In the genomic region with DNA sequence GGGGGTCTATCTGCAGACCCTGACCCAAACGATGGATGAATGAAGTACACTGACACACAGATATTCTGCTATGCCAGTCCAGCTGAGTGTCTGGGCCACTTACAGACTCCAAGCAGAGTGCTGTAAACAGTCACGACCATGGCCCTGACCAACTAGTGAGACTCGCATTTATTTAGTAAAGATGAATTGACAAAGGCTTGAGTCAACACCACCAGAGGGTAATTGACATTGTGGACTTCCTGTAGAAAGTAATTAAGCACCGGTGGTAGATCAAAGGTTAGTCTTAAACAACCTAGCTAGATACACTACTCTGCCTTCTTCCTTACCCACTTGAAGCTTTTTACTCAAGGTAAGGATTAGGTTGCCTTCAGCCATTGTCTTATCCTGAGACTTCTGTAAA, we compare ENCODE assay signal across 1 cellular context.
TF ChIP-seq lines count a peak whose summit lies in the region.

No MANE protein-coding gene starts in this region.

TF ChIP-seq in HepG2, 621 proteins besides CTCF, POLR2A, EP300 and RAD21 (continued from another document and continues in another):
- TF ChIP-seq PBX2 (CRISPR knock-in tag; IDR thresholded peaks at IDR 0.05) (no peak), FOSL2 (CRISPR knock-in tag; IDR thresholded peaks at IDR 0.05) (peak; percentile 56), ZNF451 (CRISPR knock-in tag; IDR thresholded peaks at IDR 0.05) (no peak), TEAD2 (CRISPR knock-in tag; IDR thresholded peaks at IDR 0.05) (no peak), CBX5 (CRISPR knock-in tag; IDR thresholded peaks at IDR 0.05; ENCODE audit: borderline replicate concordance) (no peak), NFRKB (IDR thresholded peaks at IDR 0.05) (no peak), HIVEP1 (CRISPR knock-in tag; IDR thresholded peaks at IDR 0.05) (no peak), TSC22D2 (CRISPR knock-in tag; IDR thresholded peaks at IDR 0.05; ENCODE audit: borderline replicate concordance) (no peak), GMEB2 (CRISPR knock-in tag; IDR thresholded peaks at IDR 0.05; ENCODE audit: low read depth) (no peak), ZNF564 (CRISPR knock-in tag; IDR thresholded peaks at IDR 0.05) (no peak), BRCA1 (CRISPR knock-in tag; IDR thresholded peaks at IDR 0.05) (no peak), MAFF (IDR thresholded peaks at IDR 0.05; ENCODE audit: low read depth, low read length) (no peak), PPARG (CRISPR knock-in tag; conservative IDR thresholded peaks at IDR 0.05) (peak; percentile 80), ZSCAN22 (CRISPR knock-in tag; IDR thresholded peaks at IDR 0.05) (no peak), ZNF567 (CRISPR knock-in tag; IDR thresholded peaks at IDR 0.05; ENCODE audit: borderline replicate concordance) (no peak), TBL1XR1 (IDR thresholded peaks at IDR 0.05; ENCODE audit: borderline replicate concordance, low read length, partially characterized antibody) (no peak), ZFP1 (CRISPR knock-in tag; IDR thresholded peaks at IDR 0.05) (peak; percentile 37; the same call in 1 of the 2 replicates), HOXA9 (CRISPR knock-in tag; IDR thresholded peaks at IDR 0.05; ENCODE audit: borderline replicate concordance) (no peak), CHD4 (IDR thresholded peaks at IDR 0.05; ENCODE audit: borderline replicate concordance, low read length) (no peak), KMT2A (CRISPR knock-in tag; IDR thresholded peaks at IDR 0.05) (no peak), HMG20A (CRISPR knock-in tag; IDR thresholded peaks at IDR 0.05; ENCODE audit: borderline replicate concordance) (peak; percentile 60; the same call in 1 of the 2 replicates), ZNF331 (CRISPR knock-in tag; IDR thresholded peaks at IDR 0.05) (peak; percentile 35; the same call in 1 of the 2 replicates), ZNF629 (CRISPR knock-in tag; conservative IDR thresholded peaks at IDR 0.05) (no peak), SNAPC2 (CRISPR knock-in tag; IDR thresholded peaks at IDR 0.05) (no peak), ZNF230 (CRISPR knock-in tag; IDR thresholded peaks at IDR 0.05) (no peak), HHEX (CRISPR knock-in tag; IDR thresholded peaks at IDR 0.05) (peak; percentile 55; the same call in 1 of the 2 replicates), ZNF510 (CRISPR knock-in tag; IDR thresholded peaks at IDR 0.05; ENCODE audit: low read depth) (no peak), TAF15 (IDR thresholded peaks at IDR 0.05; ENCODE audit: low read depth, low read length, poor library complexity, severe bottlenecking) (no peak), KLF11 (CRISPR knock-in tag; IDR thresholded peaks at IDR 0.05) (no peak), HOXA3 (CRISPR knock-in tag; IDR thresholded peaks at IDR 0.05) (no peak), ZNF431 (CRISPR knock-in tag; IDR thresholded peaks at IDR 0.05; ENCODE audit: borderline replicate concordance, low read depth) (no peak), MIXL1 (CRISPR knock-in tag; IDR thresholded peaks at IDR 0.05) (peak; percentile 69; the same call in 1 of the 2 replicates), ZNF362 (CRISPR knock-in tag; IDR thresholded peaks at IDR 0.05; ENCODE audit: borderline replicate concordance) (no peak), ZNF101 (CRISPR knock-in tag; IDR thresholded peaks at IDR 0.05; ENCODE audit: borderline replicate concordance, low read depth) (no peak), HNF4A (CRISPR knock-in tag; IDR thresholded peaks at IDR 0.05) (peak; percentile 32; the same call in 1 of the 2 replicates), ZNF354B (CRISPR knock-in tag; IDR thresholded peaks at IDR 0.05) (no peak), ZNF543 (CRISPR knock-in tag; IDR thresholded peaks at IDR 0.05) (no peak), RFX5 (IDR thresholded peaks at IDR 0.05; ENCODE audit: low read depth, low read length) (no peak), ZNF138 (CRISPR knock-in tag; IDR thresholded peaks at IDR 0.05; ENCODE audit: low read depth) (no peak), ZNF343 (CRISPR knock-in tag; IDR thresholded peaks at IDR 0.05) (no peak), MBNL3 (CRISPR knock-in tag; conservative IDR thresholded peaks at IDR 0.05) (no peak), ATM (IDR thresholded peaks at IDR 0.05; ENCODE audit: borderline replicate concordance) (no peak)
- TF ChIP-seq, protein P1, sequence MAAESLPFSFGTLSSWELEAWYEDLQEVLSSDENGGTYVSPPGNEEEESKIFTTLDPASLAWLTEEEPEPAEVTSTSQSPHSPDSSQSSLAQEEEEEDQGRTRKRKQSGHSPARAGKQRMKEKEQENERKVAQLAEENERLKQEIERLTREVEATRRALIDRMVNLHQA (CRISPR knock-in tag; IDR thresholded peaks at IDR 0.05), result no peak
- TF ChIP-seq, protein P2, sequence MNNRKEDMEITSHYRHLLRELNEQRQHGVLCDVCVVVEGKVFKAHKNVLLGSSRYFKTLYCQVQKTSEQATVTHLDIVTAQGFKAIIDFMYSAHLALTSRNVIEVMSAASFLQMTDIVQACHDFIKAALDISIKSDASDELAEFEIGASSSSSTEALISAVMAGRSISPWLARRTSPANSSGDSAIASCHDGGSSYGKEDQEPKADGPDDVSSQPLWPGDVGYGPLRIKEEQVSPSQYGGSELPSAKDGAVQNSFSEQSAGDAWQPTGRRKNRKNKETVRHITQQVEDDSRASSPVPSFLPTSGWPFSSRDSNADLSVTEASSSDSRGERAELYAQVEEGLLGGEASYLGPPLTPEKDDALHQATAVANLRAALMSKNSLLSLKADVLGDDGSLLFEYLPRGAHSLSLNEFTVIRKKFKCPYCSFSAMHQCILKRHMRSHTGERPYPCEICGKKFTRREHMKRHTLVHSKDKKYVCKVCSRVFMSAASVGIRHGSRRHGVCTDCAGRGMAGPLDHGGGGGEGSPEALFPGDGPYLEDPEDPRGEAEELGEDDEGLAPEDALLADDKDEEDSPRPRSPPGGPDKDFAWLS (CRISPR knock-in tag; IDR thresholded peaks at IDR 0.05; ENCODE audit: borderline replicate concordance), result no peak
- TF ChIP-seq, protein P3, sequence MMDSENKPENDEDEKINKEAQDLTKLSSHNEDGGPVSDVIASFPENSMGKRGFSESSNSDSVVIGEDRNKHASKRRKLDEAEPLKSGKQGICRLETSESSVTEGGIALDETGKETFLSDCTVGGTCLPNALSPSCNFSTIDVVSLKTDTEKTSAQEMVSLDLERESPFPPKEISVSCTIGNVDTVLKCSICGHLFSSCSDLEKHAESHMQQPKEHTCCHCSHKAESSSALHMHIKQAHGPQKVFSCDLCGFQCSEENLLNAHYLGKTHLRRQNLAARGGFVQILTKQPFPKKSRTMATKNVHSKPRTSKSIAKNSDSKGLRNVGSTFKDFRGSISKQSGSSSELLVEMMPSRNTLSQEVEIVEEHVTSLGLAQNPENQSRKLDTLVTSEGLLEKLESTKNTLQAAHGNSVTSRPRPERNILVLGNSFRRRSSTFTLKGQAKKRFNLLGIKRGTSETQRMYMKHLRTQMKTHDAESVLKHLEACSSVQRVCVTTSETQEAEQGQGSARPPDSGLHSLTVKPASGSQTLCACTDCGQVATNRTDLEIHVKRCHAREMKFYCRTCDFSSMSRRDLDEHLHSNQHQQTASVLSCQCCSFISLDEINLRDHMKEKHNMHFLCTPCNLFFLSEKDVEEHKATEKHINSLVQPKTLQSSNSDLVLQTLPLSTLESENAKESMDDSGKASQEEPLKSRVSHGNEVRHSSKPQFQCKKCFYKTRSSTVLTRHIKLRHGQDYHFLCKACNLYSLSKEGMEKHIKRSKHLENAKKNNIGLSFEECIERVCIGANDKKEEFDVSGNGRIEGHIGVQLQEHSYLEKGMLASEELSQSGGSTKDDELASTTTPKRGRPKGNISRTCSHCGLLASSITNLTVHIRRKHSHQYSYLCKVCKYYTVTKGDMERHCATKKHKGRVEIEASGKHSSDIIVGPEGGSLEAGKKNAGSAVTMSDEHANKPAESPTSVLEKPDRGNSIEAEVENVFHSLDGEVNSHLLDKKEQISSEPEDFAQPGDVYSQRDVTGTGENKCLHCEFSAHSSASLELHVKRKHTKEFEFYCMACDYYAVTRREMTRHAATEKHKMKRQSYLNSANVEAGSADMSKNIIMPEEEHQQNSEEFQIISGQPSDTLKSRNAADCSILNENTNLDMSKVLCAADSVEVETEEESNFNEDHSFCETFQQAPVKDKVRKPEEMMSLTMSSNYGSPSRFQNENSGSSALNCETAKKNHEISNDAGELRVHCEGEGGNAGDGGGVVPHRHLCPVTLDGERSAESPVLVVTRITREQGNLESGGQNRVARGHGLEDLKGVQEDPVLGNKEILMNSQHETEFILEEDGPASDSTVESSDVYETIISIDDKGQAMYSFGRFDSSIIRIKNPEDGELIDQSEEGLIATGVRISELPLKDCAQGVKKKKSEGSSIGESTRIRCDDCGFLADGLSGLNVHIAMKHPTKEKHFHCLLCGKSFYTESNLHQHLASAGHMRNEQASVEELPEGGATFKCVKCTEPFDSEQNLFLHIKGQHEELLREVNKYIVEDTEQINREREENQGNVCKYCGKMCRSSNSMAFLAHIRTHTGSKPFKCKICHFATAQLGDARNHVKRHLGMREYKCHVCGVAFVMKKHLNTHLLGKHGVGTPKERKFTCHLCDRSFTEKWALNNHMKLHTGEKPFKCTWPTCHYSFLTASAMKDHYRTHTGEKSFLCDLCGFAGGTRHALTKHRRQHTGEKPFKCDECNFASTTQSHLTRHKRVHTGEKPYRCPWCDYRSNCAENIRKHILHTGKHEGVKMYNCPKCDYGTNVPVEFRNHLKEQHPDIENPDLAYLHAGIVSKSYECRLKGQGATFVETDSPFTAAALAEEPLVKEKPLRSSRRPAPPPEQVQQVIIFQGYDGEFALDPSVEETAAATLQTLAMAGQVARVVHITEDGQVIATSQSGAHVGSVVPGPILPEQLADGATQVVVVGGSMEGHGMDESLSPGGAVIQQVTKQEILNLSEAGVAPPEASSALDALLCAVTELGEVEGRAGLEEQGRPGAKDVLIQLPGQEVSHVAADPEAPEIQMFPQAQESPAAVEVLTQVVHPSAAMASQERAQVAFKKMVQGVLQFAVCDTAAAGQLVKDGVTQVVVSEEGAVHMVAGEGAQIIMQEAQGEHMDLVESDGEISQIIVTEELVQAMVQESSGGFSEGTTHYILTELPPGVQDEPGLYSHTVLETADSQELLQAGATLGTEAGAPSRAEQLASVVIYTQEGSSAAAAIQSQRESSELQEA (CRISPR knock-in tag; IDR thresholded peaks at IDR 0.05; ENCODE audit: not compliant biosample characterization), result no peak
- TF ChIP-seq, protein P4, sequence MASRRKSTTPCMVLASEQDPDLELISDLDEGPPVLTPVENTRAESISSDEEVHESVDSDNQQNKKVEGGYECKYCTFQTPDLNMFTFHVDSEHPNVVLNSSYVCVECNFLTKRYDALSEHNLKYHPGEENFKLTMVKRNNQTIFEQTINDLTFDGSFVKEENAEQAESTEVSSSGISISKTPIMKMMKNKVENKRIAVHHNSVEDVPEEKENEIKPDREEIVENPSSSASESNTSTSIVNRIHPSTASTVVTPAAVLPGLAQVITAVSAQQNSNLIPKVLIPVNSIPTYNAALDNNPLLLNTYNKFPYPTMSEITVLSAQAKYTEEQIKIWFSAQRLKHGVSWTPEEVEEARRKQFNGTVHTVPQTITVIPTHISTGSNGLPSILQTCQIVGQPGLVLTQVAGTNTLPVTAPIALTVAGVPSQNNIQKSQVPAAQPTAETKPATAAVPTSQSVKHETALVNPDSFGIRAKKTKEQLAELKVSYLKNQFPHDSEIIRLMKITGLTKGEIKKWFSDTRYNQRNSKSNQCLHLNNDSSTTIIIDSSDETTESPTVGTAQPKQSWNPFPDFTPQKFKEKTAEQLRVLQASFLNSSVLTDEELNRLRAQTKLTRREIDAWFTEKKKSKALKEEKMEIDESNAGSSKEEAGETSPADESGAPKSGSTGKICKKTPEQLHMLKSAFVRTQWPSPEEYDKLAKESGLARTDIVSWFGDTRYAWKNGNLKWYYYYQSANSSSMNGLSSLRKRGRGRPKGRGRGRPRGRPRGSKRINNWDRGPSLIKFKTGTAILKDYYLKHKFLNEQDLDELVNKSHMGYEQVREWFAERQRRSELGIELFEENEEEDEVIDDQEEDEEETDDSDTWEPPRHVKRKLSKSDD (CRISPR knock-in tag; IDR thresholded peaks at IDR 0.05; ENCODE audit: low read depth), result no peak
- TF ChIP-seq, protein P5, sequence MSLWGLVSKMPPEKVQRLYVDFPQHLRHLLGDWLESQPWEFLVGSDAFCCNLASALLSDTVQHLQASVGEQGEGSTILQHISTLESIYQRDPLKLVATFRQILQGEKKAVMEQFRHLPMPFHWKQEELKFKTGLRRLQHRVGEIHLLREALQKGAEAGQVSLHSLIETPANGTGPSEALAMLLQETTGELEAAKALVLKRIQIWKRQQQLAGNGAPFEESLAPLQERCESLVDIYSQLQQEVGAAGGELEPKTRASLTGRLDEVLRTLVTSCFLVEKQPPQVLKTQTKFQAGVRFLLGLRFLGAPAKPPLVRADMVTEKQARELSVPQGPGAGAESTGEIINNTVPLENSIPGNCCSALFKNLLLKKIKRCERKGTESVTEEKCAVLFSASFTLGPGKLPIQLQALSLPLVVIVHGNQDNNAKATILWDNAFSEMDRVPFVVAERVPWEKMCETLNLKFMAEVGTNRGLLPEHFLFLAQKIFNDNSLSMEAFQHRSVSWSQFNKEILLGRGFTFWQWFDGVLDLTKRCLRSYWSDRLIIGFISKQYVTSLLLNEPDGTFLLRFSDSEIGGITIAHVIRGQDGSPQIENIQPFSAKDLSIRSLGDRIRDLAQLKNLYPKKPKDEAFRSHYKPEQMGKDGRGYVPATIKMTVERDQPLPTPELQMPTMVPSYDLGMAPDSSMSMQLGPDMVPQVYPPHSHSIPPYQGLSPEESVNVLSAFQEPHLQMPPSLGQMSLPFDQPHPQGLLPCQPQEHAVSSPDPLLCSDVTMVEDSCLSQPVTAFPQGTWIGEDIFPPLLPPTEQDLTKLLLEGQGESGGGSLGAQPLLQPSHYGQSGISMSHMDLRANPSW (CRISPR knock-in tag; IDR thresholded peaks at IDR 0.05; ENCODE audit: borderline replicate concordance), result no peak
